In genomic region chr12:38138225-38139221, GRCh38 we compare ENCODE assay signal across 8 cellular contexts.
DNase-seq lines count a peak whose midpoint lies in the region; ATAC-seq and FAIRE-seq lines count a peak whose summit lies in the region.

No MANE protein-coding gene starts in this region.

- ATAC-seq in HG02623 (IDR thresholded peaks at IDR 0.05; ENCODE audit: unreplicated experiment) (peak; percentile 62), left lobe of liver (peak; percentile 98)

- DNase-seq in DMS79 treated with DMSO at 0.1 percent for 48 hours (lab: John Stamatoyannopoulos, UW) (peak; percentile 4), DMS79 (lab: John Stamatoyannopoulos, UW) (no peak), NCI-H2029 (lab: John Stamatoyannopoulos, UW) (peak; percentile 21), left lobe of liver (ENCODE audit: low spot score) (peak; percentile 67)
- peak; percentile 16 for DNase-seq in activated CD4-positive, CD25-positive, alpha-beta regulatory T cell treated with anti-CD3 and anti-CD28 coated beads, Interleukin-2, amount 50 U/mL, for 16 hours (ENCODE audit: low read depth, low spot score)
- peak; percentile 69 to 81 for DNase-seq in stimulated activated CD4-positive, alpha-beta T cell treated with anti-CD3 and anti-CD28 coated beads, Interleukin-2, amount 100 ng/mL, for 24 hours

- peak; percentile 10 for FAIRE-seq in colon (lab: Jason Lieb, UNC)
